In genomic region chr20:17943343-17943742, GRCh38 we compare ENCODE assay signal across 9 cellular contexts. TPM values are rescaled to one million over a fixed set of nuclear protein-coding genes. Genes with fewer than 3 reads are reported as not detected.
DNase-seq lines count a peak whose midpoint lies in the region; ATAC-seq and TF ChIP-seq lines count a peak whose summit lies in the region.
"Had no signal": no experiment of that assay in that cellular context is flagged by ENCODE, and none has a peak within 500 bp of the region (broad histone marks: within the 10 kb centered on the region; RNA-seq: fewer than 3 reads in every experiment).

No MANE protein-coding gene starts in this region.

- peaks cover 38% of the 10 kb centered on the region for H3K36me3 Mint-ChIP-seq in progenitor cell of endocrine pancreas (ENCODE audit: insufficient read depth)

- TF ChIP-seq CTCF in progenitor cell of endocrine pancreas (IDR thresholded peaks at IDR 0.05; ENCODE audit: unreplicated experiment) = no peak
- TF ChIP-seq CTCF in omental fat pad (IDR thresholded peaks at IDR 0.05) = no peak

- H3K27me3 Mint-ChIP-seq in progenitor cell of endocrine pancreas = no peaks in the 10 kb centered on the region

- H3K27ac Mint-ChIP-seq in progenitor cell of endocrine pancreas = no peak overlapping the region

- H3K4me2 ChIP-seq in BLaER1 = peak overlapping the region; percentile 66; the same call in 1 of the 2 replicates

- H3K36me3 ChIP-seq in BLaER1 = peaks cover 81% of the 10 kb centered on the region

- H3K9me3 Mint-ChIP-seq in progenitor cell of endocrine pancreas (ENCODE audit: low read depth) = no peaks in the 10 kb centered on the region

- DNase-seq in progenitor cell of endocrine pancreas (ENCODE audit: low spot score, unreplicated experiment) = no peak
- no peak for DNase-seq in NCI-H1436 (lab: John Stamatoyannopoulos, UW)
- no peak for DNase-seq in AG20443 (ENCODE audit: low spot score)
- DNase-seq in omental fat pad (ENCODE audit: low spot score) = no peak

- no peak overlapping the region for H3K9ac ChIP-seq in BLaER1

- H3K27me3 ChIP-seq in BLaER1 = no peaks in the 10 kb centered on the region

- H3K27ac ChIP-seq in BLaER1 = 0 out of 2 replicates have a peak overlapping the region, but pooled peaks have one; percentile 7

- H4K20me1 ChIP-seq in BLaER1 = peaks cover 95% of the 10 kb centered on the region

- H3K4me3 Mint-ChIP-seq in progenitor cell of endocrine pancreas (ENCODE audit: low read depth) = no peak overlapping the region

- no peak overlapping the region for H3K4me3 ChIP-seq in BLaER1
- H3K4me3 ChIP-seq: lung had no signal

- H3K4me1 Mint-ChIP-seq in progenitor cell of endocrine pancreas (ENCODE audit: low read depth) = peaks cover 5% of the 10 kb centered on the region

- no peaks in the 10 kb centered on the region for H3K9me3 ChIP-seq in BLaER1

- peaks cover 100% of the 10 kb centered on the region for H3K4me1 ChIP-seq in BLaER1

- ATAC-seq in GM19324 (IDR thresholded peaks at IDR 0.05; ENCODE audit: low FRiP score, unreplicated experiment) = peak; percentile 88
- ATAC-seq in HG02759 (IDR thresholded peaks at IDR 0.05; ENCODE audit: unreplicated experiment) = peak; percentile 68
- peak; percentile 55 for ATAC-seq in HG03575 (IDR thresholded peaks at IDR 0.05; ENCODE audit: extremely low read depth, insufficient number of reproducible peaks, low FRiP score, unreplicated experiment)
- no peak for ATAC-seq in omental fat pad (ENCODE audit: low FRiP score)

RNA-seq across cellular contexts. Expression of gene SNX5, which starts 25.3 kb away (rescaled TPM):
- total RNA-seq in progenitor cell of endocrine pancreas (106 and 109 TPM in 2 replicates), omental fat pad (100 to 1,000 TPM; 101 to 232 (median 110) TPM)

RNA-seq across cellular contexts. Expression of gene MGME1, which starts 25.5 kb away (rescaled TPM):
- total RNA-seq in progenitor cell of endocrine pancreas = 20.3 and 24.6 TPM in 2 replicates
- 10 to 100 TPM in 1 of 4 donors, 1 to 10 TPM in 3; 5.8 to 12.3 (median 7.3) TPM for total RNA-seq in omental fat pad
